In genomic region chr11:130314184-130314748, GRCh38 we compare ENCODE assay signal across 1 cellular context.
A peak's percentile ranks its signal among the peaks of the same experiment; 100 is the strongest.
TF ChIP-seq lines count a peak whose summit lies in the region.

No MANE protein-coding gene starts in this region.

TF ChIP-seq in HepG2, 621 proteins besides CTCF, POLR2A, EP300 and RAD21 (continued from another document and continues in another):
- TF ChIP-seq ZNF720 (CRISPR knock-in tag; IDR thresholded peaks at IDR 0.05) (no peak), SATB2 (CRISPR knock-in tag; IDR thresholded peaks at IDR 0.05) (no peak), ZNF777 (CRISPR knock-in tag; IDR thresholded peaks at IDR 0.05) (no peak), PATZ1 (CRISPR knock-in tag; IDR thresholded peaks at IDR 0.05) (peak; percentile 8; the same call in 1 of the 2 replicates), CEBPG (CRISPR knock-in tag; IDR thresholded peaks at IDR 0.05) (no peak), ZNF652 (CRISPR knock-in tag; IDR thresholded peaks at IDR 0.05; ENCODE audit: borderline replicate concordance, low read depth) (no peak), IRX3 (CRISPR knock-in tag; IDR thresholded peaks at IDR 0.05; ENCODE audit: borderline replicate concordance, low read depth) (peak; percentile 40; the same call in 1 of the 2 replicates), ZNF616 (CRISPR knock-in tag; IDR thresholded peaks at IDR 0.05; ENCODE audit: low read depth) (0 out of 2 replicates have a peak, but pooled peaks have one; percentile 58), TGIF2 (CRISPR knock-in tag; IDR thresholded peaks at IDR 0.05) (no peak), ZNF770 (CRISPR knock-in tag; IDR thresholded peaks at IDR 0.05) (0 out of 2 replicates have a peak, but pooled peaks have one; percentile 14), NKX3-1 (CRISPR knock-in tag; IDR thresholded peaks at IDR 0.05) (0 out of 2 replicates have a peak, but pooled peaks have one; percentile 59), LRRFIP1 (CRISPR knock-in tag; conservative IDR thresholded peaks at IDR 0.05) (no peak), TCF7 (IDR thresholded peaks at IDR 0.05; ENCODE audit: low read depth) (no peak), ZBED4 (CRISPR knock-in tag; IDR thresholded peaks at IDR 0.05; ENCODE audit: borderline replicate concordance) (no peak), ARHGAP35 (CRISPR knock-in tag; IDR thresholded peaks at IDR 0.05; ENCODE audit: borderline replicate concordance) (0 out of 2 replicates have a peak, but pooled peaks have one; percentile 44), ZBTB7B (CRISPR knock-in tag; IDR thresholded peaks at IDR 0.05) (no peak), MTA1 (CRISPR knock-in tag; IDR thresholded peaks at IDR 0.05; ENCODE audit: borderline replicate concordance) (peak; percentile 44; the same call in 1 of the 2 replicates), ZNF225 (CRISPR knock-in tag; IDR thresholded peaks at IDR 0.05) (no peak), ZNF670 (CRISPR knock-in tag; IDR thresholded peaks at IDR 0.05; ENCODE audit: borderline replicate concordance) (no peak), FOXO4 (CRISPR knock-in tag; conservative IDR thresholded peaks at IDR 0.05) (no peak), ZFP36 (IDR thresholded peaks at IDR 0.05; ENCODE audit: borderline replicate concordance, low read depth, low read length, partially characterized antibody) (no peak), HIVEP1 (CRISPR knock-in tag; IDR thresholded peaks at IDR 0.05) (peak; percentile 24; the same call in 1 of the 2 replicates), ZMAT5 (CRISPR knock-in tag; IDR thresholded peaks at IDR 0.05; ENCODE audit: borderline replicate concordance, low read depth) (no peak), ZNF446 (CRISPR knock-in tag; IDR thresholded peaks at IDR 0.05) (0 out of 2 replicates have a peak, but pooled peaks have one; percentile 47), ZNF224 (CRISPR knock-in tag; IDR thresholded peaks at IDR 0.05) (no peak), SP5 (CRISPR knock-in tag; IDR thresholded peaks at IDR 0.05; ENCODE audit: borderline replicate concordance, low read depth) (no peak), RXRA (CRISPR knock-in tag; IDR thresholded peaks at IDR 0.05) (no peak), ZBTB3 (CRISPR knock-in tag; IDR thresholded peaks at IDR 0.05; ENCODE audit: borderline replicate concordance, low read depth) (no peak), ZNF260 (CRISPR knock-in tag; IDR thresholded peaks at IDR 0.05; ENCODE audit: borderline replicate concordance, low read depth) (no peak), TOE1 (CRISPR knock-in tag; IDR thresholded peaks at IDR 0.05) (no peak), ATF3 (CRISPR knock-in tag; IDR thresholded peaks at IDR 0.05) (no peak), JARID2 (CRISPR knock-in tag; IDR thresholded peaks at IDR 0.05; ENCODE audit: insufficient replicate concordance) (no peak), ZNF580 (CRISPR knock-in tag; IDR thresholded peaks at IDR 0.05; ENCODE audit: borderline replicate concordance, low read depth) (no peak), ZBTB8A (CRISPR knock-in tag; IDR thresholded peaks at IDR 0.05; ENCODE audit: borderline replicate concordance, low read depth) (no peak), FOXP4 (CRISPR knock-in tag; IDR thresholded peaks at IDR 0.05) (no peak), ZNF33B (CRISPR knock-in tag; IDR thresholded peaks at IDR 0.05) (no peak), ZNF230 (CRISPR knock-in tag; IDR thresholded peaks at IDR 0.05) (0 out of 2 replicates have a peak, but pooled peaks have one; percentile 32), PHF20 (CRISPR knock-in tag; IDR thresholded peaks at IDR 0.05) (0 out of 2 replicates have a peak, but pooled peaks have one; percentile 44), ZNF614 (CRISPR knock-in tag; IDR thresholded peaks at IDR 0.05; ENCODE audit: borderline replicate concordance) (no peak), KAT8 (CRISPR knock-in tag; IDR thresholded peaks at IDR 0.05) (0 out of 2 replicates have a peak, but pooled peaks have one; percentile 8), MYC (CRISPR knock-in tag; IDR thresholded peaks at IDR 0.05; ENCODE audit: borderline replicate concordance) (peak; percentile 51; the same call in 1 of the 2 replicates), ZNF605 (CRISPR knock-in tag; IDR thresholded peaks at IDR 0.05) (no peak), SNRNP70 (IDR thresholded peaks at IDR 0.05; ENCODE audit: low read depth, low read length) (no peak), NCOA1 (CRISPR knock-in tag; IDR thresholded peaks at IDR 0.05) (no peak), FOXK1 (CRISPR knock-in tag; IDR thresholded peaks at IDR 0.05; ENCODE audit: borderline replicate concordance, low read depth) (no peak), ZNF530 (CRISPR knock-in tag; IDR thresholded peaks at IDR 0.05; ENCODE audit: low read depth) (no peak), GLMP (CRISPR knock-in tag; IDR thresholded peaks at IDR 0.05; ENCODE audit: borderline replicate concordance) (no peak)
